9 cellular contexts compared by ENCODE assay signal in genomic region chr3:28726840-28727239, GRCh38.
DNase-seq lines count a peak whose midpoint lies in the region; ATAC-seq, FAIRE-seq and TF ChIP-seq lines count a peak whose summit lies in the region.
"Had no signal": no experiment of that assay in that cellular context is flagged by ENCODE, and none has a peak within 500 bp of the region (broad histone marks: within the 10 kb centered on the region; RNA-seq: fewer than 3 reads in every experiment).

No MANE protein-coding gene starts in this region.

- DNase-seq in D341Med (ENCODE audit: low spot score) (peak; percentile 71), NCI-H82 treated with DMSO at 0.1 percent for 48 hours (lab: John Stamatoyannopoulos, UW; ENCODE audit: unreplicated experiment) (peak; percentile 10), fibroblast of lung (ENCODE audit: low read depth in 2 of 2) (peak; percentile 14 to 27), pancreas (peak; percentile 59 to 77 (median 68)), mesenteric fat pad (ENCODE audit: low spot score) (no peak), retina (no peak)
- DNase-seq: naive B cell had no signal

- no peak overlapping the region for H3K4me2 ChIP-seq in fibroblast of lung (ENCODE audit: extremely low read depth, insufficient read depth, low read length)

- H3K9ac ChIP-seq in fibroblast of lung (ENCODE audit: insufficient read depth, low read length) = no peak overlapping the region

- no peak overlapping the region for H3K4me3 ChIP-seq in fibroblast of lung (replicated peaks in 1 of 4; ENCODE audit: control extremely low read depth in 1 of 4, insufficient read depth in 1 of 4, low read depth in 3 of 4, low read length in 4 of 4)
- H3K4me3 ChIP-seq in pancreas = no peak overlapping the region

- no peak for FAIRE-seq in pancreas (lab: Jason Lieb, UNC)

- H3K4me1 ChIP-seq in fibroblast of lung (ENCODE audit: control insufficient read depth, extremely low read depth, insufficient read depth, low read length) = no peaks in the 10 kb centered on the region
- H3K4me1 ChIP-seq in pancreas = no peaks in the 10 kb centered on the region

- H3K36me3 ChIP-seq in fibroblast of lung (ENCODE audit: control insufficient read depth, insufficient read depth, low read length) (no peaks in the 10 kb centered on the region), pancreas (no peaks in the 10 kb centered on the region)

- no peaks in the 10 kb centered on the region for H3K79me2 ChIP-seq in fibroblast of lung (ENCODE audit: control insufficient read depth, insufficient read depth, low read length)

- no peaks in the 10 kb centered on the region for H4K20me1 ChIP-seq in fibroblast of lung (ENCODE audit: control insufficient read depth, extremely low read depth, insufficient read depth, low read length)

- H3K9me3 ChIP-seq in fibroblast of lung (ENCODE audit: control insufficient read depth, insufficient read depth, low read depth, low read length) (no peaks in the 10 kb centered on the region), pancreas (no peaks in the 10 kb centered on the region)

- 13 to 16% methylated on average over 3 of the region's 3 CpGs for WGBS in pancreas, 2 donors

- no peaks in the 10 kb centered on the region for H3K27me3 ChIP-seq in fibroblast of lung (ENCODE audit: control insufficient read depth, insufficient read depth, low read length)
- no peaks in the 10 kb centered on the region for H3K27me3 ChIP-seq in pancreas

- intact Hi-C loops in pancreas (cut with DNase I) = loop anchor here in 1 of 3 donors (10.0 kb wide), 1 partner anchor 62 kb away; no protein-coding TSS in a partner anchor

- peak; percentile 90 for ATAC-seq in GM18907 (IDR thresholded peaks at IDR 0.05; ENCODE audit: unreplicated experiment)
- ATAC-seq in HG03342 (IDR thresholded peaks at IDR 0.05; ENCODE audit: unreplicated experiment) = peak; percentile 83
- ATAC-seq in pancreas = peak; percentile 96 to 100 (median 98)

- no peak overlapping the region for H2AFZ ChIP-seq in fibroblast of lung (ENCODE audit: low read length)

- H3K27ac ChIP-seq in fibroblast of lung (ENCODE audit: insufficient read depth, low read length) (no peak overlapping the region), pancreas (no peak overlapping the region)

- TF ChIP-seq CTCF in fibroblast of lung (conservative IDR thresholded peaks at IDR 0.05 in 1 of 2, IDR thresholded peaks at IDR 0.05 in 1 of 2; ENCODE audit: low read depth in 1 of 2, low read length in 2 of 2) (peak; percentile 56 to 62), pancreas (IDR thresholded peaks at IDR 0.05) (peak; percentile 25 to 49 (median 38))

Comparison
In these comparisons a context has a peak if more than half of its experiments do, and no peak if none do; other contexts are left out.
1. DNase-seq: peak in D341Med (single experiment), NCI-H82 treated with DMSO at 0.1 percent for 48 hours (single experiment), fibroblast of lung (2 of 2) and pancreas (6 of 6); none in mesenteric fat pad (single experiment) and retina (single experiment).
2. Peak in every context shown above with its lines, with median percentiles within 50 percentile points of each other: ATAC-seq.